In genomic region chr10:95542330-95542729, GRCh38 we compare ENCODE assay signal across 13 cellular contexts. TPM values are rescaled to one million over a fixed set of nuclear protein-coding genes. Genes with fewer than 3 reads are reported as not detected.
DNase-seq lines count a peak whose midpoint lies in the region; ATAC-seq and TF ChIP-seq lines count a peak whose summit lies in the region.
"Had no signal": no experiment of that assay in that cellular context is flagged by ENCODE, and none has a peak within 500 bp of the region (broad histone marks: within the 10 kb centered on the region; RNA-seq: fewer than 3 reads in every experiment).

No MANE protein-coding gene starts in this region.

- H3K9me3 ChIP-seq in endodermal cell (ENCODE audit: control insufficient read depth, low read length) (no peaks in the 10 kb centered on the region), right lobe of liver (no peaks in the 10 kb centered on the region), transverse colon (no peaks in the 10 kb centered on the region)
- H3K9me3 ChIP-seq: adrenal gland had no signal

- no peaks in the 10 kb centered on the region for H3K9me3 Mint-ChIP-seq in endodermal cell
- H3K9me3 Mint-ChIP-seq: dendritic cell treated with granulocyte-macrophage colony-stimulating factor and Interleukin-4, amounts not matched to agents 40 ng/mL and 50 ng/mL, for 4 days; memory B cell had no signal

- no peak for TF ChIP-seq CTCF in endodermal cell (conservative IDR thresholded peaks at IDR 0.05)
- TF ChIP-seq CTCF in right lobe of liver (IDR thresholded peaks at IDR 0.05) = no peak
- no peak for TF ChIP-seq CTCF in transverse colon (IDR thresholded peaks at IDR 0.05)

- H3K4me3 ChIP-seq in endodermal cell (ENCODE audit: low read length) (peak overlapping the region; percentile 27), right lobe of liver (no peak overlapping the region), transverse colon (no peak overlapping the region)
- H3K4me3 ChIP-seq: adrenal gland had no signal

- TF ChIP-seq POLR2A in right lobe of liver (IDR thresholded peaks at IDR 0.05) (no peak), transverse colon (IDR thresholded peaks at IDR 0.05) (no peak)

- H3K27ac ChIP-seq in endodermal cell (ENCODE audit: low read depth, low read length) (no peak overlapping the region), right lobe of liver (peak overlapping the region; percentile 25 to 70 (median 39)), transverse colon (peak overlapping the region; percentile 74 to 94 (median 83))

- in situ Hi-C loops in transverse colon (cut with MboI; ENCODE audit: low pct_ligation_motif_present in 1 of 4, low pct_unique_long_range_greater_than_20kb in 1 of 4, low sequenced_read_pairs in 3 of 4) = no loop called here

- intact Hi-C loops in right lobe of liver (cut with DNase I) = no loop called here
- intact Hi-C loops in transverse colon (cut with DNase I; ENCODE audit: low total_unique reads) = no loop called here

- no peak overlapping the region for H3K4me3 Mint-ChIP-seq in endodermal cell
- H3K4me3 Mint-ChIP-seq: activated CD8-positive, alpha-beta T cell treated with anti-CD3 and anti-CD28 coated beads, Interleukin-2, amount 10 ng/mL, durations not matched to agents 7 days and 5 days; CD14-positive monocyte; dendritic cell treated with granulocyte-macrophage colony-stimulating factor and Interleukin-4, amounts not matched to agents 40 ng/mL and 50 ng/mL, for 4 days; memory B cell had no signal

- H3K36me3 Mint-ChIP-seq in endodermal cell (ENCODE audit: low read depth) = no peaks in the 10 kb centered on the region
- H3K36me3 Mint-ChIP-seq: CD14-positive monocyte, memory B cell had no signal

- H3K36me3 ChIP-seq in endodermal cell (ENCODE audit: control insufficient read depth, insufficient read depth, low read length) = no peaks in the 10 kb centered on the region
- H3K36me3 ChIP-seq in right lobe of liver = no peaks in the 10 kb centered on the region
- H3K36me3 ChIP-seq in transverse colon = no peaks in the 10 kb centered on the region
- H3K36me3 ChIP-seq: adrenal gland had no signal

- ATAC-seq in right lobe of liver (peak; percentile 49 to 69 (median 58)), GM19324 (IDR thresholded peaks at IDR 0.05; ENCODE audit: low FRiP score, unreplicated experiment) (no peak)
- ATAC-seq: activated CD8-positive, alpha-beta T cell treated with anti-CD3 and anti-CD28 coated beads, Interleukin-2, amount 10 ng/mL, durations not matched to agents 7 days and 5 days had no signal

- H3K27me3 Mint-ChIP-seq in endodermal cell (ENCODE audit: insufficient read depth) = no peaks in the 10 kb centered on the region
- H3K27me3 Mint-ChIP-seq: dendritic cell treated with granulocyte-macrophage colony-stimulating factor and Interleukin-4, amounts not matched to agents 40 ng/mL and 50 ng/mL, for 4 days had no signal

- H3K4me1 Mint-ChIP-seq in endodermal cell = peaks cover 64% of the 10 kb centered on the region
- H3K4me1 Mint-ChIP-seq: CD14-positive monocyte, memory B cell had no signal

- WGBS in endodermal cell (ENCODE audit: insufficient coverage in 1 of 2, insufficient read length in 1 of 2), 2 experiments = 57 to 64% methylated on average over 2 to 4 of the region's 4 CpGs
- WGBS in right lobe of liver (ENCODE audit: insufficient coverage, low coverage, low lambda C conversion rate, missing lambda C conversion rate) = 16% methylated on average over 4 of the region's 4 CpGs
- WGBS in transverse colon (ENCODE audit: low coverage in 1 of 2), 2 donors = 49 to 50% methylated on average over 4 of the region's 4 CpGs

- H3K9ac ChIP-seq in endodermal cell (ENCODE audit: extremely low read depth, low read length, poor library complexity, severe bottlenecking) = no peak overlapping the region

- H3K27me3 ChIP-seq in endodermal cell (ENCODE audit: control insufficient read depth, insufficient read depth, low read length, poor library complexity, severe bottlenecking) (no peaks in the 10 kb centered on the region), right lobe of liver (no peaks in the 10 kb centered on the region), transverse colon (no peaks in the 10 kb centered on the region)
- H3K27me3 ChIP-seq: adrenal gland had no signal

- peak overlapping the region; percentile 52 for H3K27ac Mint-ChIP-seq in endodermal cell
- H3K27ac Mint-ChIP-seq: activated CD8-positive, alpha-beta T cell treated with anti-CD3 and anti-CD28 coated beads, Interleukin-2, amount 10 ng/mL, durations not matched to agents 7 days and 5 days; dendritic cell treated with granulocyte-macrophage colony-stimulating factor and Interleukin-4, amounts not matched to agents 40 ng/mL and 50 ng/mL, for 4 days; memory B cell had no signal

- TF ChIP-seq EP300 in transverse colon (IDR thresholded peaks at IDR 0.05; ENCODE audit: low read depth) = no peak

- H3K4me1 ChIP-seq in endodermal cell (ENCODE audit: control insufficient read depth, insufficient read depth, low read length) = peaks cover 31% of the 10 kb centered on the region
- H3K4me1 ChIP-seq in right lobe of liver = peaks cover 0 to 50% (median 18%) of the 10 kb centered on the region in 4 donors
- H3K4me1 ChIP-seq in transverse colon = peaks cover 23 to 73% (median 45%) of the 10 kb centered on the region in 4 donors

- DNase-seq in NCI-H146 treated with DMSO at 0.1 percent for 48 hours (lab: John Stamatoyannopoulos, UW; ENCODE audit: unreplicated experiment) (peak; percentile 83), endodermal cell (no peak), right lobe of liver (no peak), transverse colon (no peak), islet precursor cell (no peak), UCSD-AML1 (lab: John Stamatoyannopoulos, UW; ENCODE audit: unreplicated experiment) (no peak)
- DNase-seq: activated CD8-positive, alpha-beta T cell treated with anti-CD3 and anti-CD28 coated beads, Interleukin-2, amount 10 ng/mL, durations not matched to agents 7 days and 5 days; EL had no signal

RNA-seq across cellular contexts. Expression of gene SORBS1, which starts 18.8 kb away (rescaled TPM):
- 10 to 100 TPM; 16.7 to 17.9 TPM for total RNA-seq in endodermal cell
- polyA plus RNA-seq in endodermal cell (2013, experiment 1 of 2) = 13.6 TPM
- polyA plus RNA-seq in endodermal cell (2013, experiment 2 of 2) = 13.4 TPM
- total RNA-seq in right lobe of liver = 10 to 100 TPM; 56.4 to 97.9 (median 76.5) TPM
- 100 to 1,000 TPM in 3 of 4 donors, 10 to 100 TPM in 1; 92.2 to 308 (median 150) TPM for total RNA-seq in transverse colon
